In genomic region chr6:130858498-130859160, GRCh38 we compare ENCODE assay signal across 31 cellular contexts. TPM values are rescaled to one million over a fixed set of nuclear protein-coding genes. Genes with fewer than 3 reads are reported as not detected.
"Had no signal": no experiment of that assay in that cellular context is flagged by ENCODE, and none has a peak within 500 bp of the region (broad histone marks: within the 10 kb centered on the region; RNA-seq: fewer than 3 reads in every experiment).

No MANE protein-coding gene starts in this region.

- H3K36me3 ChIP-seq: colonic mucosa, gastrocnemius medialis, neutrophil, pancreas, thyroid gland, WERI-Rb-1 had no signal

- H3K27me3 ChIP-seq: adrenal gland, colonic mucosa, dorsolateral prefrontal cortex, esophagus muscularis mucosa, gastrocnemius medialis, neutrophil, pancreas, thyroid gland had no signal

- H3K36me3 Mint-ChIP-seq: natural killer cell treated with Interleukin-12 subunit alpha and Interleukin-12 subunit beta and Interleukin-15 and Interleukin-18, amount 100 ng/mL, for 72 hours had no signal

- H3K27ac Mint-ChIP-seq: activated naive CD8-positive, alpha-beta T cell; activated T-helper 2 cell treated with anti-CD3 and anti-CD28 coated beads, Interferon-gamma antibody, Interleukin-2, Interleukin-4, amounts not matched to agents 10 μg/mL and 5 μg/mL and 100 μg/mL, durations not matched to agents 14 hours and 24 hours and 36 hours; effector memory CD8-positive, alpha-beta T cell; natural killer cell treated with Interleukin-12 subunit alpha and Interleukin-12 subunit beta and Interleukin-15 and Interleukin-18, amount 100 ng/mL, for 72 hours; stimulated activated naive CD8-positive, alpha-beta T cell treated with anti-CD3 and anti-CD28 coated beads, Interleukin-15, Interleukin-2, amounts not matched to agents 100 ng/mL and 50 ng/mL, for 24 hours had no signal

- H3K9me3 ChIP-seq: adrenal gland, colonic mucosa, esophagus muscularis mucosa, gastrocnemius medialis, neutrophil, pancreas, thyroid gland had no signal

- ATAC-seq: activated T-cell treated with anti-CD3 and anti-CD28 coated beads, Interleukin-2, amount 50 U/mL, for 4 hours; effector memory CD8-positive, alpha-beta T cell; gastrocnemius medialis; right cardiac atrium had no signal

- H3K4me1 ChIP-seq: adrenal gland, colonic mucosa, gastrocnemius medialis, pancreas, thyroid gland had no signal

- DNase-seq: activated CD4-positive, alpha-beta T cell treated with anti-CD3 and anti-CD28 coated beads for 1 hour; activated CD8-positive, alpha-beta memory T cell treated with anti-CD3 and anti-CD28 coated beads, Interleukin-2, amount 50 U/mL, for 48 hours; activated naive CD4-positive, alpha-beta T cell; activated T-cell treated with anti-CD3 and anti-CD28 coated beads, Interleukin-2, amount 50 U/mL, for 4 hours; adrenal gland; colonic mucosa; dorsolateral prefrontal cortex; effector memory CD8-positive, alpha-beta T cell; gastrocnemius medialis; head of caudate nucleus; pancreas; right cardiac atrium; stimulated activated CD4-positive, alpha-beta T cell treated with anti-CD3 and anti-CD28 coated beads, Interleukin-1b, Interleukin-23, amount 100 ng/mL, for 48 hours; substantia nigra; SW 1271; T-helper 2 cell; thyroid gland; WERI-Rb-1 had no signal

- H3K9me3 Mint-ChIP-seq: activated T-cell treated with anti-CD3 and anti-CD28 coated beads, Interleukin-2, amount 50 U/mL, for 4 hours; activated T-helper 2 cell treated with anti-CD3 and anti-CD28 coated beads, Interferon-gamma antibody, Interleukin-2, Interleukin-4, amounts not matched to agents 10 μg/mL and 5 μg/mL and 100 μg/mL, durations not matched to agents 14 hours and 24 hours and 36 hours; effector memory CD8-positive, alpha-beta T cell; natural killer cell treated with Interleukin-12 subunit alpha and Interleukin-12 subunit beta and Interleukin-15 and Interleukin-18, amount 100 ng/mL, for 72 hours; stimulated activated naive CD8-positive, alpha-beta T cell treated with anti-CD3 and anti-CD28 coated beads, Interleukin-15, Interleukin-2, amounts not matched to agents 100 ng/mL and 50 ng/mL, for 24 hours had no signal

- H3K4me3 ChIP-seq: adrenal gland, colonic mucosa, dorsolateral prefrontal cortex, esophagus muscularis mucosa, gastrocnemius medialis, lung, pancreas, thyroid gland had no signal

- H3K4me3 Mint-ChIP-seq: activated naive CD8-positive, alpha-beta T cell; activated T-cell treated with anti-CD3 and anti-CD28 coated beads, Interleukin-2, amount 50 U/mL, for 4 hours; effector memory CD8-positive, alpha-beta T cell; natural killer cell treated with Interleukin-12 subunit alpha and Interleukin-12 subunit beta and Interleukin-15 and Interleukin-18, amount 100 ng/mL, for 72 hours; stimulated activated naive CD8-positive, alpha-beta T cell treated with anti-CD3 and anti-CD28 coated beads, Interleukin-15, Interleukin-2, amounts not matched to agents 100 ng/mL and 50 ng/mL, for 24 hours had no signal

- H3K27me3 Mint-ChIP-seq: activated naive CD8-positive, alpha-beta T cell; effector memory CD8-positive, alpha-beta T cell; natural killer cell treated with Interleukin-12 subunit alpha and Interleukin-12 subunit beta and Interleukin-15 and Interleukin-18, amount 100 ng/mL, for 72 hours; stimulated activated naive CD8-positive, alpha-beta T cell treated with anti-CD3 and anti-CD28 coated beads, Interleukin-15, Interleukin-2, amounts not matched to agents 100 ng/mL and 50 ng/mL, for 24 hours had no signal

- H3K27ac ChIP-seq: adrenal gland, colonic mucosa, dorsolateral prefrontal cortex, esophagus muscularis mucosa, gastrocnemius medialis, neutrophil, pancreas, thyroid gland had no signal

- FAIRE-seq: astrocyte, keratinocyte, pancreas had no signal

RNA-seq across cellular contexts. Expression of gene SMLR1, which starts 31.4 kb away (rescaled TPM):
- total RNA-seq: activated CD8-positive, alpha-beta memory T cell treated with anti-CD3 and anti-CD28 coated beads for 36 hours; activated T-cell treated with anti-CD3 and anti-CD28 coated beads, Interleukin-2, amount 50 U/mL, for 4 hours; activated T-helper 2 cell treated with anti-CD3 and anti-CD28 coated beads, Interferon-gamma antibody, Interleukin-2, Interleukin-4, amounts not matched to agents 10 μg/mL and 5 μg/mL and 100 μg/mL, durations not matched to agents 14 hours and 24 hours and 36 hours; astrocyte; colonic mucosa; dorsolateral prefrontal cortex; esophagus muscularis mucosa; gastrocnemius medialis; lung; natural killer cell treated with Interleukin-12 subunit alpha and Interleukin-12 subunit beta and Interleukin-15 and Interleukin-18, amount 100 ng/mL, for 72 hours; pulmonary artery endothelial cell; right cardiac atrium; skeletal muscle tissue; thyroid gland; urinary bladder had no signal
- polyA plus RNA-seq: keratinocyte, lung, right cardiac atrium, urinary bladder had no signal
